In genomic region chr17:82019905-82020873, GRCh38 we compare ENCODE assay signal across 8 cellular contexts. TPM values are rescaled to one million over a fixed set of nuclear protein-coding genes. Genes with fewer than 3 reads are reported as not detected.
DNase-seq lines count a peak whose midpoint lies in the region; ATAC-seq and TF ChIP-seq lines count a peak whose summit lies in the region.

No MANE protein-coding gene starts in this region.

- H3K36me3 Mint-ChIP-seq in osteocyte (ENCODE audit: unreplicated experiment) = peaks cover 5% of the 10 kb centered on the region

- H3K4me3 ChIP-seq in epithelial cell of esophagus (ENCODE audit: low read length) = no peak overlapping the region

- DNase-seq in NCI-H1436 (lab: John Stamatoyannopoulos, UW) = peak; percentile 44
- DNase-seq in NCI-H1436 treated with DMSO at 0.1 percent for 48 hours (lab: John Stamatoyannopoulos, UW) = no peak
- peak; percentile 28 for DNase-seq in NCI-H748 treated with DMSO at 0.1 percent for 48 hours (lab: John Stamatoyannopoulos, UW)
- peak; percentile 87 for DNase-seq in activated CD8-positive, alpha-beta memory T cell treated with anti-CD3 and anti-CD28 coated beads for 24 hours
- DNase-seq in epithelial cell of esophagus (ENCODE audit: low read depth) = peak; percentile 52
- no peak for DNase-seq in osteocyte (ENCODE audit: extremely low spot score, unreplicated experiment)

- H3K27me3 Mint-ChIP-seq in osteocyte (ENCODE audit: unreplicated experiment) = no peaks in the 10 kb centered on the region

- peaks cover 20% of the 10 kb centered on the region for H3K4me1 Mint-ChIP-seq in osteocyte (ENCODE audit: unreplicated experiment)

- H3K9me3 Mint-ChIP-seq in osteocyte (ENCODE audit: unreplicated experiment) = no peaks in the 10 kb centered on the region

- H3K4me3 Mint-ChIP-seq in osteocyte (ENCODE audit: unreplicated experiment) = no peak overlapping the region

- ATAC-seq in HG03432 (IDR thresholded peaks at IDR 0.05; ENCODE audit: unreplicated experiment) = no peak
- ATAC-seq in HG02884 (IDR thresholded peaks at IDR 0.05; ENCODE audit: unreplicated experiment) = no peak

- no peak overlapping the region for H3K27ac Mint-ChIP-seq in osteocyte (ENCODE audit: unreplicated experiment)

- TF ChIP-seq CTCF in epithelial cell of esophagus (IDR thresholded peaks at IDR 0.05; ENCODE audit: insufficient read depth, low read depth, low read length, missing control alignments) (peak; percentile 68), osteocyte (IDR thresholded peaks at IDR 0.05) (peak; percentile 67)

RNA-seq across cellular contexts. Expression of gene CENPX, which starts 2.5 kb away (rescaled TPM):
- total RNA-seq in osteocyte = 29.4 and 31.7 TPM in 2 replicates

RNA-seq across cellular contexts. Expression of gene LRRC45, which starts 2.9 kb away (rescaled TPM):
- total RNA-seq in osteocyte = 9.4 and 9.8 TPM in 2 replicates

RNA-seq across cellular contexts. Expression of gene RAC3, which starts 11.3 kb away (rescaled TPM):
- total RNA-seq in osteocyte = 19.4 and 21.8 TPM in 2 replicates

RNA-seq across cellular contexts. Expression of gene DCXR, which starts 17.3 kb away (rescaled TPM):
- total RNA-seq in osteocyte = 69.0 and 71.0 TPM in 2 replicates

RNA-seq across cellular contexts. Expression of gene RFNG, which starts 31.4 kb away (rescaled TPM):
- 37.3 and 41.0 TPM in 2 replicates for total RNA-seq in osteocyte

Comparison
In these comparisons a context has a peak if more than half of its experiments do, and no peak if none do; other contexts are left out.
1. DNase-seq: peak in NCI-H1436 (single experiment), NCI-H748 treated with DMSO at 0.1 percent for 48 hours (single experiment), activated CD8-positive, alpha-beta memory T cell treated with anti-CD3 and anti-CD28 coated beads for 24 hours (single experiment) and epithelial cell of esophagus (single experiment); none in NCI-H1436 treated with DMSO at 0.1 percent for 48 hours (single experiment) and osteocyte (single experiment).